In the genomic region with DNA sequence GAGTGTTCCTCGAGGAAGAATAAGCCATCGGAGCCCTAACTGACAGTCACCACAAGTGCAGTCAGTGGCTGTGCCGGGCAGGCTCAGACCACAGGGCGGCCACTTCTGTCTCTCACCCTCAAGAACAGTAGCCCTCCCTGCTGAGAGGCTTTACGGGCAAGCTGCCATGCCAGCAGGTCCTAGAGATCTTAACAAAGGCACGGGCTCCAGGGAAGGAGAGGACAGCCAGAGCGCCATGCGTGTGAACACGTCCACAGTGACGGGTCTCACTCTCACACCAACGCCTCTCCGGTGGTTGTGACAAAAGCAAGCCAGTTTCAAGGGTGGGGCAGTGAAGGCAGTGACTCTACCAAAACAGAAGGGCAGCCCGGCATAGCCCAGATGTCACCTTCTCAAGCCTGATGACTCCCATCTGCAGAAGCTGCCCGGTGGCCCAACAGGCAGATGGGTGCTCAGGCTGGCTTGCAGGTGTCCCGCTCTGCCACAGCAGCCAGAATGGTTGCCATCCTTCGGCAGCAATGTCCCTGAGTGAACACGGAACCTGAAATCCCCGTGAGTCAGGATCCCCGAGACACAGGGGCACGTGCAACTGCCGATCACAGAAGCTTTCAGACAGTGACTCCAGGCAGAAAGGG, we compare ENCODE assay signal across 10 cellular contexts.
DNase-seq lines count a peak whose midpoint lies in the region; ATAC-seq, FAIRE-seq and TF ChIP-seq lines count a peak whose summit lies in the region.
"Had no signal": no experiment of that assay in that cellular context is flagged by ENCODE, and none has a peak within 500 bp of the region (broad histone marks: within the 10 kb centered on the region; RNA-seq: fewer than 3 reads in every experiment).

No MANE protein-coding gene starts in this region.

- H3K9me3 ChIP-seq in left lung (no peaks in the 10 kb centered on the region), tibial nerve (no peaks in the 10 kb centered on the region)

- H3K4me1 Mint-ChIP-seq in activated CD4-positive, alpha-beta T cell treated with anti-CD3 and anti-CD28 coated beads, Interleukin-2, amount 10 ng/mL, durations not matched to agents 7 days and 5 days, result peaks cover 68% of the 10 kb centered on the region
- peaks cover 83% of the 10 kb centered on the region for H3K4me1 Mint-ChIP-seq in activated CD4-positive, alpha-beta memory T cell treated with anti-CD3 and anti-CD28 coated beads, Interleukin-2, amount 10 ng/mL, durations not matched to agents 7 days and 5 days

- ATAC-seq in left lung (peak; percentile 67), HG02884 (IDR thresholded peaks at IDR 0.05; ENCODE audit: unreplicated experiment) (no peak)

- H3K4me3 ChIP-seq in left lung, result no peak overlapping the region
- no peak overlapping the region for H3K4me3 ChIP-seq in tibial nerve

- TF ChIP-seq CTCF in left lung (IDR thresholded peaks at IDR 0.05) (no peak), tibial nerve (IDR thresholded peaks at IDR 0.05) (no peak)

- no peak for TF ChIP-seq EP300 in tibial nerve (IDR thresholded peaks at IDR 0.05)

- H3K4me1 ChIP-seq in left lung (peaks cover 31 to 100% of the 10 kb centered on the region in 2 donors), tibial nerve (peaks cover 5 to 97% (median 83%) of the 10 kb centered on the region in 4 donors)
- H3K4me1 ChIP-seq: foreskin keratinocyte had no signal

- DNase-seq in activated CD4-positive, alpha-beta T cell treated with anti-CD3 and anti-CD28 coated beads, Interleukin-2, amount 10 ng/mL, durations not matched to agents 7 days and 5 days, result no peak
- DNase-seq in activated CD4-positive, alpha-beta T cell treated with anti-CD3 and anti-CD28 coated beads, Interleukin-2, amount 50 U/mL, for 1 hour, result no peak
- no peak for DNase-seq in activated CD4-positive, alpha-beta memory T cell treated with anti-CD3 and anti-CD28 coated beads, Interleukin-2, amount 10 ng/mL, durations not matched to agents 7 days and 5 days
- peak; percentile 73 to 81 for DNase-seq in left lung
- no peak for DNase-seq in tibial nerve (ENCODE audit: low spot score in 2 of 2)
- no peak for DNase-seq in AG20443 (ENCODE audit: low spot score)
- no peak for DNase-seq in H54 (ENCODE audit: insufficient read length, low spot score)
- DNase-seq: ACHN had no signal

- H3K36me3 ChIP-seq in left lung, result no peaks in the 10 kb centered on the region
- H3K36me3 ChIP-seq in tibial nerve, result peaks cover 0 to 3% (median 0%) of the 10 kb centered on the region in 3 donors

- no peak overlapping the region for H3K4me3 Mint-ChIP-seq in activated CD4-positive, alpha-beta T cell treated with anti-CD3 and anti-CD28 coated beads, Interleukin-2, amount 10 ng/mL, durations not matched to agents 7 days and 5 days
- H3K4me3 Mint-ChIP-seq in activated CD4-positive, alpha-beta memory T cell treated with anti-CD3 and anti-CD28 coated beads, Interleukin-2, amount 10 ng/mL, durations not matched to agents 7 days and 5 days, result no peak overlapping the region

- 81 to 84% methylated on average over 17 to 20 of the region's 21 CpGs for WGBS in tibial nerve, 2 donors

- CTCF ChIA-PET in activated CD4-positive, alpha-beta T cell treated with anti-CD3 and anti-CD28 coated beads, Interleukin-2, amount 10 ng/mL, durations not matched to agents 7 days and 5 days (lab: Charles Lee), result interaction anchor here (1.7 kb wide), 1 partner anchor 55 kb away, joined by 5 read pairs; no protein-coding TSS in a partner anchor
- CTCF ChIA-PET in activated CD4-positive, alpha-beta memory T cell treated with anti-CD3 and anti-CD28 coated beads, Interleukin-2, amount 10 ng/mL, durations not matched to agents 7 days and 5 days (lab: Charles Lee), result interaction anchor here (1.1 to 1.3 kb wide), 3 partner anchors 17 to 99 kb away, joined by 3 to 4 read pairs (median 3); no protein-coding TSS in a partner anchor

- intact Hi-C loops in left lung (cut with DNase I), result no loop called here

- peak overlapping the region; percentile 78 for H3K27ac Mint-ChIP-seq in activated CD4-positive, alpha-beta T cell treated with anti-CD3 and anti-CD28 coated beads, Interleukin-2, amount 10 ng/mL, durations not matched to agents 7 days and 5 days
- peak overlapping the region; percentile 94 for H3K27ac Mint-ChIP-seq in activated CD4-positive, alpha-beta memory T cell treated with anti-CD3 and anti-CD28 coated beads, Interleukin-2, amount 10 ng/mL, durations not matched to agents 7 days and 5 days

- H3K27ac ChIP-seq in left lung (peak overlapping the region; percentile 65 to 82), tibial nerve (peak overlapping the region in 3 of 4 donors; percentile 35 to 91 (median 82))
- H3K27ac ChIP-seq: foreskin keratinocyte had no signal

- H3K27me3 ChIP-seq in left lung (no peaks in the 10 kb centered on the region), tibial nerve (no peaks in the 10 kb centered on the region)
- H3K27me3 ChIP-seq: foreskin keratinocyte had no signal

- H3K36me3 Mint-ChIP-seq in activated CD4-positive, alpha-beta T cell treated with anti-CD3 and anti-CD28 coated beads, Interleukin-2, amount 10 ng/mL, durations not matched to agents 7 days and 5 days (ENCODE audit: low read depth), result peaks cover 21% of the 10 kb centered on the region
- H3K36me3 Mint-ChIP-seq in activated CD4-positive, alpha-beta memory T cell treated with anti-CD3 and anti-CD28 coated beads, Interleukin-2, amount 10 ng/mL, durations not matched to agents 7 days and 5 days (ENCODE audit: low read depth), result peaks cover 28% of the 10 kb centered on the region

- POLR2A ChIA-PET in activated CD4-positive, alpha-beta T cell treated with anti-CD3 and anti-CD28 coated beads, Interleukin-2, amount 10 ng/mL, durations not matched to agents 7 days and 5 days (lab: Charles Lee), result interaction anchor here (0.7 kb wide), 1 partner anchor 44 kb away, joined by 3 read pairs; no protein-coding TSS in a partner anchor
- POLR2A ChIA-PET in activated CD4-positive, alpha-beta memory T cell treated with anti-CD3 and anti-CD28 coated beads, Interleukin-2, amount 10 ng/mL, durations not matched to agents 7 days and 5 days (lab: Charles Lee), result interaction anchor here (1.5 to 3.0 kb wide), 3 partner anchors 76 to 99 kb away, joined by 5 to 15 read pairs (median 5); no protein-coding TSS in a partner anchor

- H3K27me3 Mint-ChIP-seq in activated CD4-positive, alpha-beta T cell treated with anti-CD3 and anti-CD28 coated beads, Interleukin-2, amount 10 ng/mL, durations not matched to agents 7 days and 5 days, result no peaks in the 10 kb centered on the region
- no peaks in the 10 kb centered on the region for H3K27me3 Mint-ChIP-seq in activated CD4-positive, alpha-beta memory T cell treated with anti-CD3 and anti-CD28 coated beads, Interleukin-2, amount 10 ng/mL, durations not matched to agents 7 days and 5 days

- no peak for TF ChIP-seq POLR2A in tibial nerve (IDR thresholded peaks at IDR 0.05)
- no peak for TF ChIP-seq POLR2A in H54 (IDR thresholded peaks at IDR 0.05; ENCODE audit: low read depth, low read length)

- no peaks in the 10 kb centered on the region for H3K9me3 Mint-ChIP-seq in activated CD4-positive, alpha-beta T cell treated with anti-CD3 and anti-CD28 coated beads, Interleukin-2, amount 10 ng/mL, durations not matched to agents 7 days and 5 days
- H3K9me3 Mint-ChIP-seq in activated CD4-positive, alpha-beta memory T cell treated with anti-CD3 and anti-CD28 coated beads, Interleukin-2, amount 10 ng/mL, durations not matched to agents 7 days and 5 days, result no peaks in the 10 kb centered on the region

- FAIRE-seq in H54 (lab: Jason Lieb, UNC), result no peak

Comparison
In these comparisons a context has a peak if more than half of its experiments do, and no peak if none do; other contexts are left out.
1. DNase-seq: peak in left lung (2 of 2); none in activated CD4-positive, alpha-beta T cell treated with anti-CD3 and anti-CD28 coated beads, Interleukin-2, amount 10 ng/mL, durations not matched to agents 7 days and 5 days (single experiment), activated CD4-positive, alpha-beta T cell treated with anti-CD3 and anti-CD28 coated beads, Interleukin-2, amount 50 U/mL, for 1 hour (single experiment), activated CD4-positive, alpha-beta memory T cell treated with anti-CD3 and anti-CD28 coated beads, Interleukin-2, amount 10 ng/mL, durations not matched to agents 7 days and 5 days (single experiment), tibial nerve (0 of 2), AG20443 (single experiment) and H54 (single experiment).